Comparison of ENCODE assay signal across 8 cellular contexts in genomic region chr9:31390352-31391025, GRCh38.
DNase-seq lines count a peak whose midpoint lies in the region; ATAC-seq, FAIRE-seq and TF ChIP-seq lines count a peak whose summit lies in the region.

No MANE protein-coding gene starts in this region.

- no peaks in the 10 kb centered on the region for H3K27me3 ChIP-seq in CD4-positive, alpha-beta memory T cell (ENCODE audit: insufficient read depth, low read length)
- no peaks in the 10 kb centered on the region for H3K27me3 ChIP-seq in astrocyte (ENCODE audit: insufficient read depth, low read length)
- no peaks in the 10 kb centered on the region for H3K27me3 ChIP-seq in Caco-2 (replicated peaks; ENCODE audit: control insufficient read depth, insufficient read depth, low read length)

- H3K4me3 Mint-ChIP-seq in CD4-positive, alpha-beta memory T cell: peak overlapping the region in 7 of 8 donors; percentile 1 to 60 (median 45)
- no peak overlapping the region for H3K4me3 Mint-ChIP-seq in astrocyte (ENCODE audit: unreplicated experiment)
- H3K4me3 Mint-ChIP-seq in Caco-2 (ENCODE audit: unreplicated experiment): no peak overlapping the region

- H3K9me3 Mint-ChIP-seq in CD4-positive, alpha-beta memory T cell: peaks cover 0 to 4% (median 0%) of the 10 kb centered on the region in 8 donors
- H3K9me3 Mint-ChIP-seq in astrocyte (ENCODE audit: unreplicated experiment) (no peaks in the 10 kb centered on the region), Caco-2 (ENCODE audit: unreplicated experiment) (no peaks in the 10 kb centered on the region)

- H3K9me3 ChIP-seq in CD4-positive, alpha-beta memory T cell (ENCODE audit: control insufficient read depth in 1 of 2, low read length in 2 of 2): no peaks in the 10 kb centered on the region
- H3K9me3 ChIP-seq in astrocyte (ENCODE audit: insufficient read depth, low read depth, low read length): no peaks in the 10 kb centered on the region
- H3K9me3 ChIP-seq in Caco-2: no peaks in the 10 kb centered on the region

- no TSS peak for BruUV-seq in Caco-2 (replicated peaks; lab: Mats Ljungman, UMichigan)

- H3K4me3 ChIP-seq in CD4-positive, alpha-beta memory T cell (ENCODE audit: low read length in 2 of 2): no peak overlapping the region
- no peak overlapping the region for H3K4me3 ChIP-seq in astrocyte (ENCODE audit: insufficient read depth, low read depth, low read length)
- no peak overlapping the region for H3K4me3 ChIP-seq in Caco-2 (ENCODE audit: low read depth, low read length)

- peak overlapping the region in 5 of 7 donors; percentile 1 to 91 (median 58) for H3K27ac Mint-ChIP-seq in CD4-positive, alpha-beta memory T cell
- no peak overlapping the region for H3K27ac Mint-ChIP-seq in astrocyte (ENCODE audit: unreplicated experiment)
- H3K27ac Mint-ChIP-seq in Caco-2 (ENCODE audit: unreplicated experiment): no peak overlapping the region

- ATAC-seq in GM19397 (IDR thresholded peaks at IDR 0.05; ENCODE audit: unreplicated experiment) (peak; percentile 70), HG03135 (IDR thresholded peaks at IDR 0.05; ENCODE audit: unreplicated experiment) (peak; percentile 45)

- peaks cover 18 to 27% (median 21%) of the 10 kb centered on the region in 4 donors for H3K4me1 Mint-ChIP-seq in CD4-positive, alpha-beta memory T cell
- H3K4me1 Mint-ChIP-seq in astrocyte (ENCODE audit: low read depth, unreplicated experiment) (no peaks in the 10 kb centered on the region), Caco-2 (ENCODE audit: low read depth, unreplicated experiment) (no peaks in the 10 kb centered on the region)

- H2AFZ ChIP-seq in astrocyte (ENCODE audit: low read depth, low read length): peak overlapping the region; percentile 28

- H3K4me2 ChIP-seq in astrocyte (ENCODE audit: low read length): no peak overlapping the region

- H3K36me3 Mint-ChIP-seq in CD4-positive, alpha-beta memory T cell: peaks cover 0 to 4% of the 10 kb centered on the region in 2 donors
- H3K36me3 Mint-ChIP-seq in astrocyte (ENCODE audit: low read depth, unreplicated experiment) (no peaks in the 10 kb centered on the region), Caco-2 (ENCODE audit: insufficient read depth, unreplicated experiment) (no peaks in the 10 kb centered on the region)

- H3K27me3 Mint-ChIP-seq in CD4-positive, alpha-beta memory T cell: no peaks in the 10 kb centered on the region
- H3K27me3 Mint-ChIP-seq in astrocyte (ENCODE audit: low read depth, unreplicated experiment): no peaks in the 10 kb centered on the region
- H3K27me3 Mint-ChIP-seq in Caco-2 (ENCODE audit: insufficient read depth, unreplicated experiment): peaks cover 3% of the 10 kb centered on the region

- no peak for FAIRE-seq in astrocyte (lab: Jason Lieb, UNC)

- no peak for DNase-seq in CD4-positive, alpha-beta memory T cell
- no peak for DNase-seq in astrocyte (ENCODE audit: low read depth)
- no peak for DNase-seq in Caco-2
- DNase-seq in UCSD-AML1 (lab: John Stamatoyannopoulos, UW; ENCODE audit: unreplicated experiment): no peak
- DNase-seq in germinal center (ENCODE audit: low spot score): no peak
- DNase-seq in posterior vena cava (ENCODE audit: low spot score): no peak

- POLR2A ChIA-PET in CD4-positive, alpha-beta memory T cell (lab: Charles Lee; ENCODE audit: partially characterized antibody): interaction anchor here (1.0 kb wide), 1 partner anchor 43 kb away, joined by 3 read pairs; no protein-coding TSS in a partner anchor
- POLR2A ChIA-PET in Caco-2 (lab: Charles Lee): no interaction called here

- H4K20me1 ChIP-seq in astrocyte (ENCODE audit: insufficient read depth, low read length): no peaks in the 10 kb centered on the region

- H3K4me1 ChIP-seq in CD4-positive, alpha-beta memory T cell (ENCODE audit: insufficient read depth, low read length): peaks cover 11% of the 10 kb centered on the region
- H3K4me1 ChIP-seq in astrocyte (ENCODE audit: insufficient read depth, low read length) (no peaks in the 10 kb centered on the region), Caco-2 (no peaks in the 10 kb centered on the region)

- no peak for TF ChIP-seq CTCF in astrocyte (IDR thresholded peaks at IDR 0.05; ENCODE audit: insufficient read depth, low read depth, low read length)
- no peak for TF ChIP-seq CTCF in Caco-2 (IDR thresholded peaks at IDR 0.05; ENCODE audit: insufficient read depth in 1 of 2, low read depth in 1 of 2, low read length in 1 of 2, severe bottlenecking in 1 of 2, unreplicated experiment in 1 of 2)

- no peak overlapping the region for H3K27ac ChIP-seq in CD4-positive, alpha-beta memory T cell (ENCODE audit: low read depth, low read length)
- H3K27ac ChIP-seq in astrocyte (ENCODE audit: low read depth, low read length): no peak overlapping the region

- CTCF ChIA-PET in CD4-positive, alpha-beta memory T cell (lab: Charles Lee; ENCODE audit: partially characterized antibody): interaction anchor here (1.0 to 1.5 kb wide), 3 partner anchors 9 to 152 kb away, joined by 3 to 4 read pairs (median 4); no protein-coding TSS in a partner anchor
- CTCF ChIA-PET in Caco-2 (lab: Charles Lee): no interaction called here

- no peaks in the 10 kb centered on the region for H3K36me3 ChIP-seq in CD4-positive, alpha-beta memory T cell (ENCODE audit: insufficient read depth, low read length)
- no peaks in the 10 kb centered on the region for H3K36me3 ChIP-seq in astrocyte (ENCODE audit: insufficient read depth, low read length)
- no peaks in the 10 kb centered on the region for H3K36me3 ChIP-seq in Caco-2 (ENCODE audit: control insufficient read depth, insufficient read depth, low read length)

- intact Hi-C loops in CD4-positive, alpha-beta memory T cell (cut with micrococcal nuclease): no loop called here
- intact Hi-C loops in Caco-2 (cut with micrococcal nuclease; ENCODE audit: unreplicated experiment) (no loop called here), posterior vena cava (cut with DNase I) (no loop called here)

- no peaks in the 10 kb centered on the region for H3K79me2 ChIP-seq in astrocyte (ENCODE audit: insufficient read depth, low read length)

- no peak overlapping the region for H3K9ac ChIP-seq in astrocyte (ENCODE audit: low read length)

Comparison
In these comparisons a context has a peak if more than half of its experiments do, and no peak if none do; other contexts are left out.
1. H3K27ac Mint-ChIP-seq: peak in CD4-positive, alpha-beta memory T cell (5 of 7); none in astrocyte (single experiment) and Caco-2 (single experiment).
2. H3K4me3 Mint-ChIP-seq: peak in CD4-positive, alpha-beta memory T cell (7 of 8); none in astrocyte (single experiment) and Caco-2 (single experiment).